In genomic region chr1:16013220-16013907, GRCh38 we compare ENCODE assay signal across 9 cellular contexts. TPM values are rescaled to one million over a fixed set of nuclear protein-coding genes. Genes with fewer than 3 reads are reported as not detected.
DNase-seq lines count a peak whose midpoint lies in the region; ATAC-seq and TF ChIP-seq lines count a peak whose summit lies in the region.
"Had no signal": no experiment of that assay in that cellular context is flagged by ENCODE, and none has a peak within 500 bp of the region (broad histone marks: within the 10 kb centered on the region; RNA-seq: fewer than 3 reads in every experiment).

No MANE protein-coding gene starts in this region.

- POLR2A ChIA-PET in activated CD4-positive, alpha-beta memory T cell treated with anti-CD3 and anti-CD28 coated beads for 36 hours (lab: Charles Lee): no interaction called here

- H3K36me3 Mint-ChIP-seq in activated CD4-positive, alpha-beta memory T cell treated with anti-CD3 and anti-CD28 coated beads for 36 hours: no peaks in the 10 kb centered on the region

- DNase-seq in HT1080 (ENCODE audit: low read depth) (peak; percentile 69), epithelial cell of proximal tubule (ENCODE audit: low read depth) (no peak), myocyte (ENCODE audit: low read depth) (peak; percentile 87), SW 1271 (lab: John Stamatoyannopoulos, UW) (no peak)
- DNase-seq in activated CD4-positive, alpha-beta memory T cell treated with anti-CD3 and anti-CD28 coated beads for 36 hours: peak; percentile 73
- peak; percentile 54 to 55 for DNase-seq in stimulated activated naive CD8-positive, alpha-beta T cell treated with anti-CD3 and anti-CD28 coated beads, Interleukin-15, amount 100 ng/mL, for 72 hours

- CTCF ChIA-PET in activated CD4-positive, alpha-beta memory T cell treated with anti-CD3 and anti-CD28 coated beads for 36 hours (lab: Charles Lee): interaction anchor here (1.0 to 2.1 kb wide), 2 partner anchors 221 to 222 kb away, joined by 4 to 8 read pairs; no protein-coding TSS in a partner anchor

- H3K4me1 Mint-ChIP-seq in activated CD4-positive, alpha-beta memory T cell treated with anti-CD3 and anti-CD28 coated beads for 36 hours (ENCODE audit: low read depth): peaks cover 5% of the 10 kb centered on the region
- peaks cover 35% of the 10 kb centered on the region for H3K4me1 Mint-ChIP-seq in stimulated activated naive CD8-positive, alpha-beta T cell treated with anti-CD3 and anti-CD28 coated beads, Interleukin-15, amount 100 ng/mL, for 72 hours

- no peak overlapping the region for H3K27ac Mint-ChIP-seq in activated CD4-positive, alpha-beta memory T cell treated with anti-CD3 and anti-CD28 coated beads for 36 hours
- H3K27ac Mint-ChIP-seq in stimulated activated naive CD8-positive, alpha-beta T cell treated with anti-CD3 and anti-CD28 coated beads, Interleukin-15, amount 100 ng/mL, for 72 hours: peak overlapping the region; percentile 38 to 66

- ATAC-seq in stimulated activated naive CD8-positive, alpha-beta T cell treated with anti-CD3 and anti-CD28 coated beads, Interleukin-15, amount 100 ng/mL, for 72 hours: peak; percentile 68
- no peak for ATAC-seq in GM18907 (IDR thresholded peaks at IDR 0.05; ENCODE audit: unreplicated experiment)

- intact Hi-C loops in activated CD4-positive, alpha-beta memory T cell treated with anti-CD3 and anti-CD28 coated beads for 36 hours (cut with micrococcal nuclease): no loop called here

- TF ChIP-seq CTCF in C4-2B (conservative IDR thresholded peaks at IDR 0.05) (no peak), epithelial cell of proximal tubule (conservative IDR thresholded peaks at IDR 0.05; ENCODE audit: low read depth, low read length) (no peak)

- H3K9me3 Mint-ChIP-seq in activated CD4-positive, alpha-beta memory T cell treated with anti-CD3 and anti-CD28 coated beads for 36 hours: no peaks in the 10 kb centered on the region
- H3K9me3 Mint-ChIP-seq in stimulated activated naive CD8-positive, alpha-beta T cell treated with anti-CD3 and anti-CD28 coated beads, Interleukin-15, amount 100 ng/mL, for 72 hours: no peaks in the 10 kb centered on the region

- peak overlapping the region; percentile 44 for H3K4me3 ChIP-seq in epithelial cell of proximal tubule (ENCODE audit: low read depth, low read length)

- H3K4me3 Mint-ChIP-seq in activated CD4-positive, alpha-beta memory T cell treated with anti-CD3 and anti-CD28 coated beads for 36 hours: no peak overlapping the region
- peak overlapping the region; percentile 7 to 65 for H3K4me3 Mint-ChIP-seq in stimulated activated naive CD8-positive, alpha-beta T cell treated with anti-CD3 and anti-CD28 coated beads, Interleukin-15, amount 100 ng/mL, for 72 hours

- H3K27me3 Mint-ChIP-seq in activated CD4-positive, alpha-beta memory T cell treated with anti-CD3 and anti-CD28 coated beads for 36 hours: peaks cover 10% of the 10 kb centered on the region
- peaks cover 19% of the 10 kb centered on the region for H3K27me3 Mint-ChIP-seq in stimulated activated naive CD8-positive, alpha-beta T cell treated with anti-CD3 and anti-CD28 coated beads, Interleukin-15, amount 100 ng/mL, for 72 hours

- H3K27ac ChIP-seq in C4-2B: peak overlapping the region; percentile 45

RNA-seq across cellular contexts. Expression of gene HSPB7, which starts 4.5 kb away (rescaled TPM):
- not detected in 2 replicates for total RNA-seq in HT1080 (2014; rRNA removed; shearing (Covaris generic))
- not detected in 2 replicates for polyA plus RNA-seq in HT1080 (2015; cell fraction: cytosol; rRNA removed)
- polyA plus RNA-seq in HT1080 (2015; cell fraction: nucleus; rRNA removed): not detected in 2 replicates
- not detected for total RNA-seq in activated CD4-positive, alpha-beta memory T cell treated with anti-CD3 and anti-CD28 coated beads for 36 hours
- total RNA-seq in epithelial cell of proximal tubule (not detected in 2 replicates), myocyte (38.7 and 94.0 TPM in 2 replicates)
- 95.5 TPM for polyA plus RNA-seq in myocyte (2012)

RNA-seq across cellular contexts. Expression of gene CLCNKA, which starts 8.5 kb away (rescaled TPM):
- not detected in 2 replicates for total RNA-seq in HT1080 (2014; rRNA removed; shearing (Covaris generic))
- not detected in 2 replicates for polyA plus RNA-seq in HT1080 (2015; cell fraction: cytosol; rRNA removed)
- not detected in 2 replicates for polyA plus RNA-seq in HT1080 (2015; cell fraction: nucleus; rRNA removed)
- not detected for total RNA-seq in activated CD4-positive, alpha-beta memory T cell treated with anti-CD3 and anti-CD28 coated beads for 36 hours
- 0.14 TPM in 1 of 2 replicates, not detected in the other for total RNA-seq in epithelial cell of proximal tubule
- 0.05 TPM in 1 of 2 replicates, not detected in the other for total RNA-seq in myocyte
- 0.06 TPM for polyA plus RNA-seq in myocyte (2012)

RNA-seq across cellular contexts. Expression of gene SRARP, which starts 9.3 kb away (rescaled TPM):
- not detected in 2 replicates for total RNA-seq in HT1080 (2014; rRNA removed; shearing (Covaris generic))
- polyA plus RNA-seq in HT1080 (2015; cell fraction: cytosol; rRNA removed): not detected in 2 replicates
- not detected in 2 replicates for polyA plus RNA-seq in HT1080 (2015; cell fraction: nucleus; rRNA removed)
- not detected for total RNA-seq in activated CD4-positive, alpha-beta memory T cell treated with anti-CD3 and anti-CD28 coated beads for 36 hours
- total RNA-seq in epithelial cell of proximal tubule (not detected in 2 replicates), myocyte (not detected in 2 replicates)
- not detected for polyA plus RNA-seq in myocyte (2012)
- total RNA-seq: subcutaneous adipose tissue had no signal

RNA-seq across cellular contexts. Expression of gene CLCNKB, which starts 30.2 kb away (rescaled TPM):
- not detected in 2 replicates for total RNA-seq in HT1080 (2014; rRNA removed; shearing (Covaris generic))
- not detected in 2 replicates for polyA plus RNA-seq in HT1080 (2015; cell fraction: cytosol; rRNA removed)
- polyA plus RNA-seq in HT1080 (2015; cell fraction: nucleus; rRNA removed): 0.22 TPM in 1 of 2 replicates, not detected in the other
- not detected for total RNA-seq in activated CD4-positive, alpha-beta memory T cell treated with anti-CD3 and anti-CD28 coated beads for 36 hours
- total RNA-seq in epithelial cell of proximal tubule: 0.98 TPM in 1 of 2 replicates, not detected in the other
- total RNA-seq in myocyte: not detected in 2 replicates
- polyA plus RNA-seq in myocyte (2012): 0.18 TPM

RNA-seq across cellular contexts. Expression of gene ZBTB17, which starts 37.5 kb away (rescaled TPM):
- 40.0 and 52.2 TPM in 2 replicates for total RNA-seq in HT1080 (2014; rRNA removed; shearing (Covaris generic))
- 19.8 and 21.0 TPM in 2 replicates for polyA plus RNA-seq in HT1080 (2015; cell fraction: cytosol; rRNA removed)
- 71.9 and 78.5 TPM in 2 replicates for polyA plus RNA-seq in HT1080 (2015; cell fraction: nucleus; rRNA removed)
- total RNA-seq in activated CD4-positive, alpha-beta memory T cell treated with anti-CD3 and anti-CD28 coated beads for 36 hours: 10 to 100 TPM; 52.7 to 58.8 TPM
- 22.5 and 23.6 TPM in 2 replicates for total RNA-seq in epithelial cell of proximal tubule
- total RNA-seq in myocyte: 32.9 and 47.1 TPM in 2 replicates
- 34.2 TPM for polyA plus RNA-seq in myocyte (2012)

Comparison
In these comparisons a context has a peak if more than half of its experiments do, and no peak if none do; other contexts are left out.
1. DNase-seq: peak in HT1080 (single experiment), activated CD4-positive, alpha-beta memory T cell treated with anti-CD3 and anti-CD28 coated beads for 36 hours (single experiment), myocyte (single experiment) and stimulated activated naive CD8-positive, alpha-beta T cell treated with anti-CD3 and anti-CD28 coated beads, Interleukin-15, amount 100 ng/mL, for 72 hours (2 of 2); none in epithelial cell of proximal tubule (single experiment) and SW 1271 (0 of 2).
2. RNA of gene HSPB7, which starts 4.5 kb away (total RNA-seq): 38.7 to 94.0 TPM in myocyte; not detected in HT1080, not detected in activated CD4-positive, alpha-beta memory T cell treated with anti-CD3 and anti-CD28 coated beads for 36 hours and not detected in epithelial cell of proximal tubule; every median in the first group is over 10 times any median in the second.